Comparison of ENCODE assay signal across 17 cellular contexts in genomic region chr3:131356006-131356405, GRCh38.
"Had no signal": no experiment of that assay in that cellular context is flagged by ENCODE, and none has a peak within 500 bp of the region (broad histone marks: within the 10 kb centered on the region; RNA-seq: fewer than 3 reads in every experiment).

No MANE protein-coding gene starts in this region.

- DNase-seq: activated CD4-positive, alpha-beta T cell treated with anti-CD3 and anti-CD28 coated beads for 36 hours; activated CD8-positive, alpha-beta memory T cell treated with anti-CD3 and anti-CD28 coated beads, Interleukin-2, amount 50 U/mL, for 4 hours; activated CD8-positive, alpha-beta T cell treated with anti-CD3 and anti-CD28 coated beads for 36 hours; activated effector memory CD4-positive, alpha-beta T cell treated with anti-CD3 and anti-CD28 coated beads, Interleukin-2, amount 50 U/mL, for 16 hours; activated T-cell treated with anti-CD3 and anti-CD28 coated beads, Interleukin-2, amount 50 U/mL, for 48 hours; dorsolateral prefrontal cortex; glutamatergic neuron; lower lobe of right lung; right cardiac atrium; stimulated activated CD4-positive, alpha-beta T cell treated with anti-CD3 and anti-CD28 coated beads, Interleukin-15, amount 100 ng/mL, for 24 hours; stimulated activated CD4-positive, alpha-beta T cell treated with anti-CD3 and anti-CD28 coated beads, Interleukin-4, amount 100 ng/mL, for 1 hour; stimulated activated naive B cell treated with anti-CD40 and anti-IgM and Interleukin-4, amounts not matched to agents 10 μg/mL and 1 μg/mL and 100 μg/mL, for 72 hours; thyroid gland had no signal

- H3K4me3 ChIP-seq: dorsolateral prefrontal cortex, lower lobe of right lung, prostate gland, skin epidermis, thyroid gland had no signal

- ATAC-seq: activated CD4-positive, alpha-beta T cell treated with anti-CD3 and anti-CD28 coated beads for 36 hours; activated CD8-positive, alpha-beta T cell treated with anti-CD3 and anti-CD28 coated beads for 36 hours; esophagus mucosa; foreskin keratinocyte; lower lobe of right lung; right cardiac atrium; stimulated activated naive B cell treated with anti-CD40 and anti-IgM and Interleukin-4, amounts not matched to agents 10 μg/mL and 1 μg/mL and 100 μg/mL, for 72 hours had no signal

- H3K4me1 ChIP-seq: prostate gland had no signal

- H3K36me3 ChIP-seq: lower lobe of right lung, prostate gland, thyroid gland had no signal

- H3K27me3 ChIP-seq: dorsolateral prefrontal cortex, foreskin keratinocyte, thyroid gland had no signal

- H3K9me3 ChIP-seq: lower lobe of right lung, prostate gland, thyroid gland had no signal

- H3K27ac ChIP-seq: dorsolateral prefrontal cortex, foreskin keratinocyte, lower lobe of right lung, prostate gland, skin epidermis, thyroid gland had no signal
